Comparison of ENCODE assay signal across 8 cellular contexts in the genomic region with DNA sequence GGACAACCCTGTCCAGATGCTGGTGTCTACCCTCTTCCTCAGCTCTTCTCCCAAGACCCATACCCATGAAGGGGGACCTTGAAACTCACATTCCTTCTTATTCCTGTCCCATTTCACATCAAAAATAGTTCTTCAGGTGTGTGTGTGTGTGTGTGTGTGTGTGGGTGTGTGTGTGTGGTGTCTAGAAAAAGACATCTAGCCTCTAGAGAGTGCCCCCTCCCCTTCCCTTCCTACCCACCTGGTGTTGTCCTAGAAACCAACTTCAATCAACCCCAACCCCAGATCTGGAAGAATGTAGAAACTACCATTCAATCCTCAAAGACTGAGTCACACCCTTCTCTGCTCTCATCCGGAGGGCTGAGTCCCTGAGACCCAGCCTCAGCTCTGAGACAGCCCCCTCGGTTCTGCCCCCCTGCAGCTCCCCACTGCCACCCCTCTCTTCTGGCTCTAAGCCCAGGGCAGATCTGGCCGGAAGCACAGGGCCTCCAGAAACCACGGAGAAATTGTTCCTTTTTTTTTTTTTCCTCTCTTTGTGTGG. TPM values are rescaled to one million over a fixed set of nuclear protein-coding genes. Genes with fewer than 3 reads are reported as not detected.
DNase-seq lines count a peak whose midpoint lies in the region; ATAC-seq and TF ChIP-seq lines count a peak whose summit lies in the region.

No MANE protein-coding gene starts in this region.

- intact Hi-C loops in MCF 10A (cut with micrococcal nuclease) = no loop called here

- POLR2A ChIA-PET in MCF 10A (lab: Yijun Ruan, JAX) = interaction anchor here (0.6 to 11.0 kb wide), 2 partner anchors 18 to 248 kb away, joined by 3 to 409 read pairs; a partner anchor contains a TSS

- CTCF ChIA-PET in MCF 10A (lab: Yijun Ruan, JAX) = interaction anchor here (0.7 to 5.9 kb wide), 7 partner anchors 9 to 109 kb away, joined by 3 to 71 read pairs (median 4); a partner anchor contains a TSS

- ATAC-seq in stimulated activated naive B cell treated with anti-CD40 and anti-IgM and Interleukin-4, amounts not matched to agents 10 μg/mL and 1 μg/mL and 100 μg/mL, for 72 hours (replicated peaks) = no peak
- no peak for ATAC-seq in GM18519 (IDR thresholded peaks at IDR 0.05; ENCODE audit: low FRiP score, unreplicated experiment)
- ATAC-seq in GM19452 (IDR thresholded peaks at IDR 0.05; ENCODE audit: unreplicated experiment) = no peak

- H3K27ac Mint-ChIP-seq in MCF 10A (ENCODE audit: low read depth, unreplicated experiment) = peak overlapping the region; percentile 94
- peak overlapping the region; percentile 83 for H3K27ac Mint-ChIP-seq in stimulated activated naive B cell treated with anti-CD40 and anti-IgM and Interleukin-4, amounts not matched to agents 10 μg/mL and 1 μg/mL and 100 μg/mL, for 72 hours

- peaks cover 29% of the 10 kb centered on the region for H3K36me3 Mint-ChIP-seq in MCF 10A (ENCODE audit: insufficient read depth, unreplicated experiment)
- peaks cover 30 to 71% of the 10 kb centered on the region in 2 donors for H3K36me3 Mint-ChIP-seq in stimulated activated naive B cell treated with anti-CD40 and anti-IgM and Interleukin-4, amounts not matched to agents 10 μg/mL and 1 μg/mL and 100 μg/mL, for 72 hours

- no TSS peak for BruUV-seq in MCF 10A (replicated peaks; lab: Mats Ljungman, UMichigan)

- peaks cover 53% of the 10 kb centered on the region for H3K4me1 Mint-ChIP-seq in MCF 10A (ENCODE audit: insufficient read depth, unreplicated experiment)
- peaks cover 50 to 70% of the 10 kb centered on the region in 2 donors for H3K4me1 Mint-ChIP-seq in stimulated activated naive B cell treated with anti-CD40 and anti-IgM and Interleukin-4, amounts not matched to agents 10 μg/mL and 1 μg/mL and 100 μg/mL, for 72 hours

- no peaks in the 10 kb centered on the region for H3K9me3 Mint-ChIP-seq in MCF 10A (ENCODE audit: unreplicated experiment)
- no peaks in the 10 kb centered on the region for H3K9me3 Mint-ChIP-seq in stimulated activated naive B cell treated with anti-CD40 and anti-IgM and Interleukin-4, amounts not matched to agents 10 μg/mL and 1 μg/mL and 100 μg/mL, for 72 hours

- peak overlapping the region; percentile 86 for H3K4me3 Mint-ChIP-seq in MCF 10A (ENCODE audit: unreplicated experiment)
- H3K4me3 Mint-ChIP-seq in stimulated activated naive B cell treated with anti-CD40 and anti-IgM and Interleukin-4, amounts not matched to agents 10 μg/mL and 1 μg/mL and 100 μg/mL, for 72 hours = peak overlapping the region; percentile 91 to 94

- no peaks in the 10 kb centered on the region for H3K27me3 Mint-ChIP-seq in MCF 10A (ENCODE audit: insufficient read depth, unreplicated experiment)
- peaks cover 0 to 14% of the 10 kb centered on the region in 2 donors for H3K27me3 Mint-ChIP-seq in stimulated activated naive B cell treated with anti-CD40 and anti-IgM and Interleukin-4, amounts not matched to agents 10 μg/mL and 1 μg/mL and 100 μg/mL, for 72 hours

- no peak for TF ChIP-seq CTCF in MCF 10A (IDR thresholded peaks at IDR 0.05; ENCODE audit: unreplicated experiment)

- DNase-seq in NCI-H345 (lab: John Stamatoyannopoulos, UW) = peak; percentile 51
- DNase-seq in NCI-H345 treated with DMSO at 0.1 percent for 48 hours (lab: John Stamatoyannopoulos, UW; ENCODE audit: unreplicated experiment) = no peak
- DNase-seq in SIG-M5 (lab: John Stamatoyannopoulos, UW) = peak; percentile 51
- DNase-seq in MCF 10A (ENCODE audit: unreplicated experiment) = peak; percentile 60
- DNase-seq in stimulated activated naive B cell treated with anti-CD40 and anti-IgM and Interleukin-4, amounts not matched to agents 10 μg/mL and 1 μg/mL and 100 μg/mL, for 72 hours = no peak
- DNase-seq in GM19238 (ENCODE audit: insufficient read length, low spot score) = no peak

RNA-seq across cellular contexts. Expression of a gene that starts 3.5 kb away (rescaled TPM):
- total RNA-seq in MCF 10A (2022) = 34.2 and 45.9 TPM in 2 replicates

RNA-seq across cellular contexts. Expression of a gene that starts 22.5 kb away (rescaled TPM):
- 76.0 and 76.4 TPM in 2 replicates for total RNA-seq in MCF 10A (2022)

RNA-seq across cellular contexts. Expression of a gene that starts 25.0 kb away (rescaled TPM):
- total RNA-seq in MCF 10A (2022) = 0.21 and 0.47 TPM in 2 replicates

RNA-seq across cellular contexts. Expression of a gene that starts 49.9 kb away (rescaled TPM):
- 14.7 and 15.4 TPM in 2 replicates for total RNA-seq in MCF 10A (2022)

Comparison
In these comparisons a context has a peak if more than half of its experiments do, and no peak if none do; other contexts are left out.
1. DNase-seq: peak in NCI-H345 (single experiment), SIG-M5 (single experiment) and MCF 10A (single experiment); none in NCI-H345 treated with DMSO at 0.1 percent for 48 hours (single experiment), stimulated activated naive B cell treated with anti-CD40 and anti-IgM and Interleukin-4, amounts not matched to agents 10 μg/mL and 1 μg/mL and 100 μg/mL, for 72 hours (single experiment) and GM19238 (single experiment).